ENCODE assay signal across 12 cellular contexts in the genomic region with DNA sequence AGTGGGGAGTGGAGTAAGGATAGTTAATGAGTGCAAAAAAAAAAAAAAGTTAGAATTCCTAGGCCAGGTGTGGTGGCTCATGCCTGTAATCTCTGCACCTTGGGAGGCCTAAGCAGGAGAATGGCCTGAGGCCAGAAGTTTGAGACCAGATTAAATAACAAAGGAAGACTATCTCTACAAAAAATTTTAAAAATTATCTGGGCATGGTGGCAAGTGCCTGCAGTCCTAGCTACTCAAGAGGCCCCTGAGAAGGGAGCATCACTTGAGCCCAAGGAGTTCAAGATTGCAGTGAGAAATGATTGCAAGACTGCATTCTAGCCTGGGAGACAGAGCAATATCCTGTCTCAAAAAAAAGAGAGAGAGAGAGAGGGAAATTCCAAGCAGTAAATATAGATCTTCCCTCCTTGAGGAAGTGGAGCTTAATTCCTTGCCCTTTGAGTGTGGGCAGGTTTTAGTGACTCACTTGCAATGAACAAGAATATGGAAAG. TPM values are rescaled to one million over a fixed set of nuclear protein-coding genes. Genes with fewer than 3 reads are reported as not detected.
DNase-seq lines count a peak whose midpoint lies in the region; ATAC-seq and TF ChIP-seq lines count a peak whose summit lies in the region.
"Had no signal": no experiment of that assay in that cellular context is flagged by ENCODE, and none has a peak within 500 bp of the region (broad histone marks: within the 10 kb centered on the region; RNA-seq: fewer than 3 reads in every experiment).

No MANE protein-coding gene starts in this region.

- TF ChIP-seq POLR2A in sigmoid colon (IDR thresholded peaks at IDR 0.05), result no peak

- H3K79me2 ChIP-seq in PC-3 (ENCODE audit: low read length), result no peaks in the 10 kb centered on the region

- H3K4me1 ChIP-seq in PC-3 (ENCODE audit: insufficient read depth, low read length) (peaks cover 20% of the 10 kb centered on the region), sigmoid colon (peaks cover 0 to 17% (median 13%) of the 10 kb centered on the region in 4 donors)
- H3K4me1 ChIP-seq: right atrium auricular region had no signal

- DNase-seq in ELR (ENCODE audit: low read depth) (peak; percentile 19), PC-3 (peak; percentile 85), fibroblast of peridontal ligament (ENCODE audit: extremely low read depth) (peak; percentile 38), renal cortical epithelial cell (ENCODE audit: low read depth) (peak; percentile 83), sigmoid colon (no peak), nephron progenitor cell (no peak)
- DNase-seq: activated CD8-positive, alpha-beta T cell treated with anti-CD3 and anti-CD28 coated beads, Interleukin-2, amount 10 ng/mL, durations not matched to agents 7 days and 5 days; naive B cell; NCI-H446 treated with DMSO at 0.1 percent for 48 hours had no signal

- no peak overlapping the region for H3K4me3 Mint-ChIP-seq in nephron progenitor cell
- H3K4me3 Mint-ChIP-seq: activated CD8-positive, alpha-beta T cell treated with anti-CD3 and anti-CD28 coated beads, Interleukin-2, amount 10 ng/mL, durations not matched to agents 7 days and 5 days; naive B cell had no signal

- H3K27ac Mint-ChIP-seq in nephron progenitor cell, result no peak overlapping the region
- H3K27ac Mint-ChIP-seq: activated CD8-positive, alpha-beta T cell treated with anti-CD3 and anti-CD28 coated beads, Interleukin-2, amount 10 ng/mL, durations not matched to agents 7 days and 5 days; naive B cell had no signal

- H3K36me3 ChIP-seq in PC-3 (ENCODE audit: low read depth, low read length), result no peaks in the 10 kb centered on the region
- H3K36me3 ChIP-seq in sigmoid colon, result no peaks in the 10 kb centered on the region
- H3K36me3 ChIP-seq: right atrium auricular region had no signal

- peak overlapping the region; percentile 7 for H3K4me2 ChIP-seq in PC-3 (ENCODE audit: low read length)

- POLR2A ChIA-PET in PC-3 (lab: Charles Lee; ENCODE audit: unreplicated experiment), result interaction anchor here (0.6 to 1.1 kb wide), 3 partner anchors 256 to 805 kb away, joined by 3 to 5 read pairs (median 5); no protein-coding TSS in a partner anchor

- H3K27me3 ChIP-seq in PC-3 (ENCODE audit: low read length), result no peaks in the 10 kb centered on the region
- no peaks in the 10 kb centered on the region for H3K27me3 ChIP-seq in sigmoid colon
- H3K27me3 ChIP-seq: right atrium auricular region had no signal

- H3F3A ChIP-seq in PC-3 (ENCODE audit: low read length, unreplicated experiment), result peaks cover 4% of the 10 kb centered on the region

- no peak overlapping the region for H3K4me3 ChIP-seq in PC-3 (ENCODE audit: low read length)
- H3K4me3 ChIP-seq in sigmoid colon, result no peak overlapping the region
- H3K4me3 ChIP-seq: right atrium auricular region had no signal

- H3K27ac ChIP-seq in PC-3 (ENCODE audit: low read length) (peak overlapping the region; percentile 67), sigmoid colon (no peak overlapping the region)
- H3K27ac ChIP-seq: right atrium auricular region had no signal

- CTCF ChIA-PET in PC-3 (lab: Charles Lee), result interaction anchor here (0.6 kb wide), 4 partner anchors 11 to 540 kb away, joined by 3 to 6 read pairs (median 4); no protein-coding TSS in a partner anchor

- H3K27me3 Mint-ChIP-seq in nephron progenitor cell (ENCODE audit: low read depth, poor library complexity), result no peaks in the 10 kb centered on the region

- intact Hi-C loops in PC-3 (cut with micrococcal nuclease) (no loop called here), sigmoid colon (cut with DNase I) (loop anchor here (5.0 kb wide), 1 partner anchor 83 kb away; no protein-coding TSS in a partner anchor)

- H3K9me3 Mint-ChIP-seq in nephron progenitor cell, result no peaks in the 10 kb centered on the region

- no peak for TF ChIP-seq EP300 in sigmoid colon (IDR thresholded peaks at IDR 0.05)

- H4K20me1 ChIP-seq in PC-3 (ENCODE audit: low read length), result no peaks in the 10 kb centered on the region

- TF ChIP-seq CTCF in PC-3 (conservative IDR thresholded peaks at IDR 0.05; ENCODE audit: low read depth, low read length) (no peak), sigmoid colon (IDR thresholded peaks at IDR 0.05) (no peak), nephron progenitor cell (IDR thresholded peaks at IDR 0.05) (no peak)

- no peaks in the 10 kb centered on the region for H3K9me3 ChIP-seq in PC-3 (ENCODE audit: low read length)
- H3K9me3 ChIP-seq in sigmoid colon, result no peaks in the 10 kb centered on the region
- H3K9me3 ChIP-seq: right atrium auricular region had no signal

- no peaks in the 10 kb centered on the region for H3K9me2 ChIP-seq in PC-3 (replicated peaks; ENCODE audit: low read length)

- no peaks in the 10 kb centered on the region for H3K36me3 Mint-ChIP-seq in nephron progenitor cell (ENCODE audit: low read depth)
- H3K36me3 Mint-ChIP-seq: naive B cell had no signal

- no peak overlapping the region for H2AFZ ChIP-seq in PC-3 (ENCODE audit: low read length)

- ATAC-seq in PC-3 (peak; percentile 89), HG03280 (IDR thresholded peaks at IDR 0.05; ENCODE audit: unreplicated experiment) (no peak), GM19035 (IDR thresholded peaks at IDR 0.05; ENCODE audit: unreplicated experiment) (no peak)
- ATAC-seq: activated CD8-positive, alpha-beta T cell treated with anti-CD3 and anti-CD28 coated beads, Interleukin-2, amount 10 ng/mL, durations not matched to agents 7 days and 5 days had no signal

- H3K4me1 Mint-ChIP-seq in nephron progenitor cell, result no peaks in the 10 kb centered on the region
- H3K4me1 Mint-ChIP-seq: naive B cell had no signal

- BruUV-seq in PC-3 (replicated peaks; lab: Mats Ljungman, UMichigan), result no TSS peak

- H3K9ac ChIP-seq in PC-3 (ENCODE audit: low read length), result 0 out of 2 replicates have a peak overlapping the region, but pooled peaks have one; percentile 5

RNA-seq across cellular contexts. Expression of a gene that starts 19.5 kb away (rescaled TPM):
- 41.7 and 45.2 TPM in 2 replicates for total RNA-seq in PC-3 (2014; rRNA removed)
- 18.6 and 19.9 TPM in 2 replicates for total RNA-seq in renal cortical epithelial cell
- total RNA-seq in sigmoid colon, result 10 to 100 TPM; 10.8 to 21.2 (median 18.5) TPM
- 10 to 100 TPM in 1 of 3 donors, 1 to 10 TPM in 2; 5.4 to 16.6 (median 6.2) TPM for polyA plus RNA-seq in sigmoid colon

Comparison
In these comparisons a context has a peak if more than half of its experiments do, and no peak if none do; other contexts are left out.
1. DNase-seq: peak in ELR (single experiment), PC-3 (single experiment), fibroblast of peridontal ligament (single experiment) and renal cortical epithelial cell (single experiment); none in sigmoid colon (single experiment) and nephron progenitor cell (single experiment).